ENCODE assay signal across 9 cellular contexts in genomic region chr19:11539495-11540365, GRCh38. TPM values are rescaled to one million over a fixed set of nuclear protein-coding genes. Genes with fewer than 3 reads are reported as not detected.
DNase-seq lines count a peak whose midpoint lies in the region; ATAC-seq, FAIRE-seq and TF ChIP-seq lines count a peak whose summit lies in the region.
"Had no signal": no experiment of that assay in that cellular context is flagged by ENCODE, and none has a peak within 500 bp of the region (broad histone marks: within the 10 kb centered on the region; RNA-seq: fewer than 3 reads in every experiment).

No MANE protein-coding gene starts in this region.

- peak; percentile 60 for DNase-seq in AG08396 (ENCODE audit: low spot score)
- DNase-seq in NCI-H2171 treated with DMSO at 0.1 percent for 48 hours (lab: John Stamatoyannopoulos, UW) = peak; percentile 12
- DNase-seq in neural crest cell (ENCODE audit: low read depth, low spot score) = no peak
- DNase-seq in NCI-H1694 (lab: John Stamatoyannopoulos, UW) = no peak
- DNase-seq in H54 (ENCODE audit: insufficient read length, low spot score) = no peak
- DNase-seq in GF-D8 (lab: John Stamatoyannopoulos, UW) = no peak
- DNase-seq: foreskin keratinocyte had no signal

- no peak for TF ChIP-seq CTCF in gastroesophageal sphincter (IDR thresholded peaks at IDR 0.05)
- TF ChIP-seq CTCF in neural crest cell (conservative IDR thresholded peaks at IDR 0.05) = no peak

- H3K27me3 ChIP-seq in gastroesophageal sphincter = peaks cover 8% of the 10 kb centered on the region

- no peak for TF ChIP-seq EP300 in gastroesophageal sphincter (IDR thresholded peaks at IDR 0.05)

- H3K27me3 Mint-ChIP-seq in neural crest cell (ENCODE audit: low read depth) = peaks cover 12% of the 10 kb centered on the region

- ATAC-seq in gastroesophageal sphincter = peak; percentile 66
- no peak for ATAC-seq in HG03378 (IDR thresholded peaks at IDR 0.05; ENCODE audit: unreplicated experiment)
- ATAC-seq: foreskin keratinocyte had no signal

- H3K4me1 Mint-ChIP-seq in neural crest cell = peaks cover 22% of the 10 kb centered on the region

- TF ChIP-seq POLR2A in gastroesophageal sphincter (IDR thresholded peaks at IDR 0.05) (peak; percentile 60 to 69), H54 (IDR thresholded peaks at IDR 0.05; ENCODE audit: low read depth, low read length) (no peak)

- no peaks in the 10 kb centered on the region for H3K36me3 Mint-ChIP-seq in neural crest cell (ENCODE audit: low read depth)

- peak overlapping the region; percentile 65 to 68 for H3K4me3 ChIP-seq in gastroesophageal sphincter

- H3K36me3 ChIP-seq in gastroesophageal sphincter = peaks cover 0 to 31% of the 10 kb centered on the region in 2 donors

- no peaks in the 10 kb centered on the region for H3K9me3 Mint-ChIP-seq in neural crest cell

- H3K27ac Mint-ChIP-seq in neural crest cell (ENCODE audit: unreplicated experiment) = peak overlapping the region; percentile 35

- 0 to 13% methylated on average over 1 to 7 of the region's 36 CpGs for WGBS in gastroesophageal sphincter (ENCODE audit: low coverage in 1 of 2), 2 donors

- peak overlapping the region; percentile 94 to 98 (median 96) for H3K27ac ChIP-seq in gastroesophageal sphincter
- H3K27ac ChIP-seq: foreskin keratinocyte had no signal

- no peak for FAIRE-seq in H54 (lab: Jason Lieb, UNC)

- peaks cover 0 to 91% (median 6%) of the 10 kb centered on the region in 3 donors for H3K4me1 ChIP-seq in gastroesophageal sphincter
- H3K4me1 ChIP-seq: foreskin keratinocyte had no signal

- no peaks in the 10 kb centered on the region for H3K9me3 ChIP-seq in gastroesophageal sphincter

- H3K4me3 Mint-ChIP-seq in neural crest cell = no peak overlapping the region

RNA-seq across cellular contexts. Expression of gene CNN1, which starts 1.1 kb away (rescaled TPM):
- total RNA-seq in gastroesophageal sphincter (1,000 to 10,000 TPM; 2,283 to 3,774 (median 3,072) TPM), neural crest cell (1.6 and 1.8 TPM in 2 replicates)
- total RNA-seq: foreskin keratinocyte had no signal

RNA-seq across cellular contexts. Expression of gene ECSIT, which starts 10.8 kb away (rescaled TPM):
- total RNA-seq in gastroesophageal sphincter (10 to 100 TPM; 50.1 to 88.3 (median 65.2) TPM), neural crest cell (46.0 and 49.4 TPM in 2 replicates)

RNA-seq across cellular contexts. Expression of gene ELOF1, which starts 19.3 kb away (rescaled TPM):
- total RNA-seq in gastroesophageal sphincter = 10 to 100 TPM; 19.1 to 49.4 (median 32.0) TPM
- total RNA-seq in neural crest cell = 69.8 and 70.0 TPM in 2 replicates

RNA-seq across cellular contexts. Expression of gene ZNF653, which starts 34.1 kb away (rescaled TPM):
- total RNA-seq in gastroesophageal sphincter (10 to 100 TPM in 2 of 4 donors, 1 to 10 TPM in 2; 5.1 to 20.4 (median 10.6) TPM), neural crest cell (17.9 and 19.0 TPM in 2 replicates)

RNA-seq across cellular contexts. Expression of gene ACP5, which starts 37.7 kb away (rescaled TPM):
- total RNA-seq in gastroesophageal sphincter (10 to 100 TPM in 2 of 4 donors, 1 to 10 TPM in 2; 4.4 to 12.0 (median 9.8) TPM), neural crest cell (1.2 and 2.5 TPM in 2 replicates)

Comparison
In these comparisons a context has a peak if more than half of its experiments do, and no peak if none do; other contexts are left out.
1. DNase-seq: peak in AG08396 (single experiment) and NCI-H2171 treated with DMSO at 0.1 percent for 48 hours (single experiment); none in neural crest cell (single experiment), NCI-H1694 (single experiment), H54 (single experiment) and GF-D8 (single experiment).
2. RNA of gene CNN1, which starts 1.1 kb away (total RNA-seq): 2,283 to 3,774 TPM in gastroesophageal sphincter; 1.6 to 1.8 TPM in neural crest cell; every median in the first group is over 100 times any median in the second.